Comparison of ENCODE assay signal across 11 cellular contexts in genomic region chr10:74738052-74738451, GRCh38.
DNase-seq lines count a peak whose midpoint lies in the region; ATAC-seq and TF ChIP-seq lines count a peak whose summit lies in the region.
"Had no signal": no experiment of that assay in that cellular context is flagged by ENCODE, and none has a peak within 500 bp of the region (broad histone marks: within the 10 kb centered on the region; RNA-seq: fewer than 3 reads in every experiment).

No MANE protein-coding gene starts in this region.

- H3K4me3 ChIP-seq in heart right ventricle (no peak overlapping the region), left ventricle myocardium inferior (no peak overlapping the region)

- WGBS in heart right ventricle, 2 donors: 70 to 76% methylated on average over 1 of the region's 1 CpG

- TF ChIP-seq CTCF in foreskin keratinocyte (conservative IDR thresholded peaks at IDR 0.05): peak; percentile 16
- no peak for TF ChIP-seq CTCF in heart right ventricle (IDR thresholded peaks at IDR 0.05)
- no peak for TF ChIP-seq CTCF in left ventricle myocardium inferior (IDR thresholded peaks at IDR 0.05; ENCODE audit: borderline replicate concordance)

- H3K36me3 ChIP-seq in heart right ventricle (no peaks in the 10 kb centered on the region), left ventricle myocardium inferior (no peaks in the 10 kb centered on the region)

- DNase-seq in GDM1 (lab: John Stamatoyannopoulos, UW) (peak; percentile 63), RKO (ENCODE audit: low spot score) (peak; percentile 37), foreskin keratinocyte (no peak), heart right ventricle (no peak), left ventricle myocardium inferior (no peak), NCI-H524 treated with DMSO at 0.1 percent for 48 hours (lab: John Stamatoyannopoulos, UW) (no peak), NCI-H82 (lab: John Stamatoyannopoulos, UW) (no peak)
- DNase-seq: CD8-positive, alpha-beta memory T cell; nephron progenitor cell; stimulated activated CD4-positive, alpha-beta T cell treated with anti-CD3 and anti-CD28 coated beads, Interleukin-4, amount 100 ng/mL, for 1 hour had no signal

- H3K27ac ChIP-seq in foreskin keratinocyte (no peak overlapping the region), heart right ventricle (no peak overlapping the region), left ventricle myocardium inferior (replicated peaks) (no peak overlapping the region)

- H3K9me3 ChIP-seq in heart right ventricle (peaks cover 0 to 8% (median 0%) of the 10 kb centered on the region in 11 donors), left ventricle myocardium inferior (replicated peaks) (peaks cover 6% of the 10 kb centered on the region)

- H3K4me1 ChIP-seq in foreskin keratinocyte (no peaks in the 10 kb centered on the region), heart right ventricle (peaks cover 0 to 12% (median 6%) of the 10 kb centered on the region in 9 donors), left ventricle myocardium inferior (peaks cover 8% of the 10 kb centered on the region)

- H3K27me3 ChIP-seq in foreskin keratinocyte (no peaks in the 10 kb centered on the region), heart right ventricle (no peaks in the 10 kb centered on the region), left ventricle myocardium inferior (ENCODE audit: low read depth) (no peaks in the 10 kb centered on the region)

- intact Hi-C loops in heart right ventricle (cut with DNase I): no loop called here
- intact Hi-C loops in left ventricle myocardium inferior (cut with micrococcal nuclease): no loop called here

- ATAC-seq in HG02678 (IDR thresholded peaks at IDR 0.05; ENCODE audit: unreplicated experiment): peak; percentile 40
- no peak for ATAC-seq in foreskin keratinocyte
- no peak for ATAC-seq in heart right ventricle

Comparison
In these comparisons a context has a peak if more than half of its experiments do, and no peak if none do; other contexts are left out.
1. DNase-seq: peak in GDM1 (single experiment) and RKO (single experiment); none in foreskin keratinocyte (0 of 2), heart right ventricle (0 of 2), left ventricle myocardium inferior (single experiment), NCI-H524 treated with DMSO at 0.1 percent for 48 hours (single experiment) and NCI-H82 (single experiment).